Comparison of ENCODE assay signal across 23 cellular contexts in the genomic region with DNA sequence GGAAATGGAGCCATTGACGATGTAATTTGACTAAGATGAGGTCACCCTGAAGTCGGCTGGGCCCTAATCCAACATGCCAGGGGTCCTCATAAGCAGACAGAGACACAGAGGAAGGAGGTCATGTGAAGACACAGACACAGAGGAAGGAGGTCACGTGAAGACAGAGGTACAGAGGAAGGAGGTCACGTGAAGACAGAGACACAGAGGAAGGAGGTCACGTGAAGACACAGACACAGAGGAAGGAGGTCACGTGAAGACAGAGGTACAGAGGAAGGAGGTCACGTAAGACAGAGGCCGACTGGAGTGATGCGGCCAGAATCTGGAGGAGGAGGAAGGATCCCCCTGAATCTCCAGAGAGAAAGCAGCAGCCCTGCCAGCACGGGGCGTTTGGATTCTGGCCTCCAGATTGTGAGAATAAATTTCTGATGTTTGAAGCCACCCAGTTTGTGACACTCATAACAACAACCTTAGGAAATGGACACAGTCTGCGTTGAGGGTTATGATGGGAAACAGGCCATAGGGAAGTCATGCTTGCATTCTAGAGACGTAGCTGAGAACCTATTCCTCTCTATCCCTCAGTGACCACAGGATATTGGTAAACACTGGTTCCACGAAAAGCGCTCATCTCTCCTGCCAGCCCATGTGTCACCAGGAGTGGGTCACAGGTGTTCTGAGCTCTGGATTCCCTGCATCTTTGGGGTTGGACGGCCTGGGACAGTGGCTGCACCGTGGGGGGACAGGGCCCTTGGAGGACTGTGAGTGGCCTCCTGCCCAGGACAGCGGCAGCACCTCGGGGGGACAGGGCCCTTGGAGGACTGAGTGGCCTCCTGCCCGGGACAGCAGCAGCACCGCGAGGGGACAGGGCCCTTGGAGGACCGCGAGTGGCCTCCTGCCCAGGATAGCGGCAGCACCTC.
A peak's percentile ranks its signal among the peaks of the same experiment; 100 is the strongest.
DNase-seq lines count a peak whose midpoint lies in the region; FAIRE-seq and TF ChIP-seq lines count a peak whose summit lies in the region.
"Had no signal": no experiment of that assay in that cellular context is flagged by ENCODE, and none has a peak within 500 bp of the region (broad histone marks: within the 10 kb centered on the region; RNA-seq: fewer than 3 reads in every experiment).

No MANE protein-coding gene starts in this region.

- peaks cover 54% of the 10 kb centered on the region for H3K27me3 Mint-ChIP-seq in astrocyte (ENCODE audit: low read depth, unreplicated experiment)
- H3K27me3 Mint-ChIP-seq in osteocyte (ENCODE audit: unreplicated experiment): no peaks in the 10 kb centered on the region

- no peaks in the 10 kb centered on the region for H4K20me1 ChIP-seq in astrocyte (ENCODE audit: insufficient read depth, low read length)

- TF ChIP-seq CTCF in astrocyte (IDR thresholded peaks at IDR 0.05; ENCODE audit: insufficient read depth, low read depth, low read length) (no peak), osteocyte (IDR thresholded peaks at IDR 0.05) (no peak)

- H3K27ac Mint-ChIP-seq in astrocyte (ENCODE audit: unreplicated experiment): peak overlapping the region; percentile 4
- no peak overlapping the region for H3K27ac Mint-ChIP-seq in osteocyte (ENCODE audit: unreplicated experiment)
- H3K27ac Mint-ChIP-seq: CD8-positive, alpha-beta T cell; GM23338 had no signal

- no peak overlapping the region for H3K27ac ChIP-seq in astrocyte (ENCODE audit: low read depth, low read length)
- H3K27ac ChIP-seq: HL-60, SJCRH30 had no signal

- H3K9me3 Mint-ChIP-seq in astrocyte (ENCODE audit: unreplicated experiment): peaks cover 25% of the 10 kb centered on the region
- peaks cover 20% of the 10 kb centered on the region for H3K9me3 Mint-ChIP-seq in osteocyte (ENCODE audit: unreplicated experiment)

- H3K4me3 Mint-ChIP-seq in astrocyte (ENCODE audit: unreplicated experiment) (no peak overlapping the region), osteocyte (ENCODE audit: unreplicated experiment) (no peak overlapping the region)
- H3K4me3 Mint-ChIP-seq: CD8-positive, alpha-beta T cell; GM23338 had no signal

- peak; percentile 19 for DNase-seq in Jurkat, Clone E6-1 (ENCODE audit: low read depth, low spot score)
- DNase-seq in astrocyte (ENCODE audit: low read depth) (no peak), islet precursor cell (peak; percentile 26), AML-193 (lab: John Stamatoyannopoulos, UW) (no peak), NCI-H69 (lab: John Stamatoyannopoulos, UW) (no peak), OCI-M1 (lab: John Stamatoyannopoulos, UW) (no peak), osteocyte (ENCODE audit: extremely low spot score, unreplicated experiment) (no peak)
- DNase-seq: C1 segment of cervical spinal cord; CD8-positive, alpha-beta T cell; DMS153; HCEC 1CT; NCI-H1092 treated with DMSO at 0.1 percent for 48 hours; NCI-H146; NCI-H2029; NCI-H2227 treated with DMSO at 0.1 percent for 48 hours; NCI-H510A; NCI-H748 treated with DMSO at 0.1 percent for 48 hours had no signal

- no peaks in the 10 kb centered on the region for H3K4me1 ChIP-seq in astrocyte (ENCODE audit: insufficient read depth, low read length)
- H3K4me1 ChIP-seq: SJCRH30 had no signal

- no peak overlapping the region for H3K9ac ChIP-seq in astrocyte (ENCODE audit: low read length)

- no peak overlapping the region for H3K4me3 ChIP-seq in Jurkat, Clone E6-1 (ENCODE audit: low read length)
- no peak overlapping the region for H3K4me3 ChIP-seq in astrocyte (ENCODE audit: insufficient read depth, low read depth, low read length)
- H3K4me3 ChIP-seq: GM23338, SJCRH30 had no signal

- peaks cover 7% of the 10 kb centered on the region for H3K9me3 ChIP-seq in astrocyte (ENCODE audit: insufficient read depth, low read depth, low read length)

- no peaks in the 10 kb centered on the region for H3K36me3 ChIP-seq in astrocyte (ENCODE audit: insufficient read depth, low read length)
- H3K36me3 ChIP-seq: SJCRH30 had no signal

- H3K36me3 Mint-ChIP-seq in astrocyte (ENCODE audit: low read depth, unreplicated experiment) (no peaks in the 10 kb centered on the region), osteocyte (ENCODE audit: unreplicated experiment) (no peaks in the 10 kb centered on the region)
- H3K36me3 Mint-ChIP-seq: CD8-positive, alpha-beta T cell had no signal

- FAIRE-seq in astrocyte (lab: Jason Lieb, UNC): no peak
- FAIRE-seq: G401.6, GM12892, RCC 7860 had no signal

- H3K79me2 ChIP-seq in astrocyte (ENCODE audit: insufficient read depth, low read length): no peaks in the 10 kb centered on the region

- peaks cover 6% of the 10 kb centered on the region for H3K4me1 Mint-ChIP-seq in astrocyte (ENCODE audit: low read depth, unreplicated experiment)
- no peaks in the 10 kb centered on the region for H3K4me1 Mint-ChIP-seq in osteocyte (ENCODE audit: unreplicated experiment)

- H2AFZ ChIP-seq in astrocyte (ENCODE audit: low read depth, low read length): no peak overlapping the region
- H2AFZ ChIP-seq: GM23338 had no signal

- no peak overlapping the region for H3K4me2 ChIP-seq in astrocyte (ENCODE audit: low read length)
- H3K4me2 ChIP-seq: GM23338 had no signal

- no peaks in the 10 kb centered on the region for H3K27me3 ChIP-seq in astrocyte (ENCODE audit: insufficient read depth, low read length)

Comparison
In these comparisons a context has a peak if more than half of its experiments do, and no peak if none do; other contexts are left out.
1. DNase-seq: peak in Jurkat, Clone E6-1 (single experiment) and islet precursor cell (single experiment); none in astrocyte (single experiment), AML-193 (0 of 2), NCI-H69 (single experiment), OCI-M1 (single experiment) and osteocyte (single experiment).